In genomic region chr4:16537926-16538325, GRCh38 we compare ENCODE assay signal across 22 cellular contexts.
DNase-seq lines count a peak whose midpoint lies in the region; ATAC-seq and TF ChIP-seq lines count a peak whose summit lies in the region.
"Had no signal": no experiment of that assay in that cellular context is flagged by ENCODE, and none has a peak within 500 bp of the region (broad histone marks: within the 10 kb centered on the region; RNA-seq: fewer than 3 reads in every experiment).

No MANE protein-coding gene starts in this region.

- H3K36me3 Mint-ChIP-seq in endothelial cell (ENCODE audit: low read depth, unreplicated experiment) (peaks cover 53% of the 10 kb centered on the region), natural killer cell (no peaks in the 10 kb centered on the region)
- H3K36me3 Mint-ChIP-seq in activated CD8-positive, alpha-beta T cell treated with anti-CD3 and anti-CD28 coated beads, Interleukin-2, amount 10 ng/mL, durations not matched to agents 7 days and 5 days (ENCODE audit: low read depth), result no peaks in the 10 kb centered on the region

- no peaks in the 10 kb centered on the region for H3K9me3 Mint-ChIP-seq in endothelial cell (ENCODE audit: unreplicated experiment)
- no peaks in the 10 kb centered on the region for H3K9me3 Mint-ChIP-seq in activated CD8-positive, alpha-beta T cell treated with anti-CD3 and anti-CD28 coated beads, Interleukin-2, amount 10 ng/mL, durations not matched to agents 7 days and 5 days (ENCODE audit: insufficient read depth)
- peaks cover 0 to 3% of the 10 kb centered on the region in 2 donors for H3K9me3 Mint-ChIP-seq in natural killer cell
- H3K9me3 Mint-ChIP-seq: CD4-positive, alpha-beta T cell had no signal

- peak in 10 of 14 donors; percentile 2 to 68 (median 21) for DNase-seq in C1 segment of cervical spinal cord (lab: John Stamatoyannopoulos, UW)
- DNase-seq in endothelial cell (ENCODE audit: low spot score), result no peak
- DNase-seq in midbrain (lab: John Stamatoyannopoulos, UW), result peak; percentile 50
- peak; percentile 95 for DNase-seq in thyroid gland
- no peak for DNase-seq in activated CD8-positive, alpha-beta T cell treated with anti-CD3 and anti-CD28 coated beads, Interleukin-2, amount 10 ng/mL, durations not matched to agents 7 days and 5 days
- DNase-seq in kidney tubule cell (ENCODE audit: low spot score), result no peak
- DNase-seq in natural killer cell, result no peak
- DNase-seq: 8988T; BE2C; CD4-positive, alpha-beta T cell; DMS153; GDM1; KG1; NCI-H1417; NCI-H187; NCI-H2107; NCI-H226; NCI-H524; PC-3; SIG-M5 had no signal

- CTCF ChIA-PET in activated CD8-positive, alpha-beta T cell treated with anti-CD3 and anti-CD28 coated beads, Interleukin-2, amount 10 ng/mL, durations not matched to agents 7 days and 5 days (lab: Charles Lee), result no interaction called here

- WGBS in thyroid gland, 2 donors, result 13 to 55% methylated on average over 1 of the region's 1 CpG

- peak overlapping the region; percentile 35 for H3K4me3 Mint-ChIP-seq in endothelial cell (ENCODE audit: unreplicated experiment)
- no peak overlapping the region for H3K4me3 Mint-ChIP-seq in activated CD8-positive, alpha-beta T cell treated with anti-CD3 and anti-CD28 coated beads, Interleukin-2, amount 10 ng/mL, durations not matched to agents 7 days and 5 days
- no peak overlapping the region for H3K4me3 Mint-ChIP-seq in natural killer cell
- H3K4me3 Mint-ChIP-seq: CD4-positive, alpha-beta T cell had no signal

- H3K36me3 ChIP-seq in thyroid gland, result no peaks in the 10 kb centered on the region
- H3K36me3 ChIP-seq: BE2C had no signal

- no peak overlapping the region for H3K4me3 ChIP-seq in thyroid gland (replicated peaks in 1 of 3)

- no peak for TF ChIP-seq POLR2A in thyroid gland (IDR thresholded peaks at IDR 0.05)

- intact Hi-C loops in thyroid gland (cut with DNase I) (no loop called here), natural killer cell (cut with micrococcal nuclease) (no loop called here)

- TF ChIP-seq CTCF in endothelial cell (IDR thresholded peaks at IDR 0.05; ENCODE audit: unreplicated experiment) (no peak), thyroid gland (IDR thresholded peaks at IDR 0.05) (no peak), natural killer cell (IDR thresholded peaks at IDR 0.05) (no peak)

- H3K27me3 Mint-ChIP-seq in endothelial cell (ENCODE audit: unreplicated experiment), result peaks cover 6% of the 10 kb centered on the region
- H3K27me3 Mint-ChIP-seq in activated CD8-positive, alpha-beta T cell treated with anti-CD3 and anti-CD28 coated beads, Interleukin-2, amount 10 ng/mL, durations not matched to agents 7 days and 5 days (ENCODE audit: low read depth), result no peaks in the 10 kb centered on the region
- H3K27me3 Mint-ChIP-seq in natural killer cell (ENCODE audit: low read depth in 2 of 2), result no peaks in the 10 kb centered on the region
- H3K27me3 Mint-ChIP-seq: CD4-positive, alpha-beta T cell had no signal

- H3K27ac ChIP-seq in thyroid gland, result peak overlapping the region; percentile 4 to 74 (median 55)
- H3K27ac ChIP-seq: RWPE1 had no signal

- ATAC-seq in GM21515 (IDR thresholded peaks at IDR 0.05; ENCODE audit: unreplicated experiment) (no peak), natural killer cell (no peak)
- no peak for ATAC-seq in activated CD8-positive, alpha-beta T cell treated with anti-CD3 and anti-CD28 coated beads, Interleukin-2, amount 10 ng/mL, durations not matched to agents 7 days and 5 days
- ATAC-seq: PC-3 had no signal

- no peak overlapping the region for H3K27ac Mint-ChIP-seq in endothelial cell (ENCODE audit: unreplicated experiment)
- H3K27ac Mint-ChIP-seq in activated CD8-positive, alpha-beta T cell treated with anti-CD3 and anti-CD28 coated beads, Interleukin-2, amount 10 ng/mL, durations not matched to agents 7 days and 5 days, result no peak overlapping the region
- H3K27ac Mint-ChIP-seq in natural killer cell, result no peak overlapping the region
- H3K27ac Mint-ChIP-seq: CD4-positive, alpha-beta T cell had no signal

- H3K4me1 ChIP-seq in thyroid gland, result peaks cover 21 to 33% of the 10 kb centered on the region in 2 donors
- H3K4me1 ChIP-seq: BE2C had no signal

- no peaks in the 10 kb centered on the region for H3K27me3 ChIP-seq in thyroid gland
- H3K27me3 ChIP-seq: BE2C had no signal

- no peaks in the 10 kb centered on the region for H3K9me3 ChIP-seq in thyroid gland
- H3K9me3 ChIP-seq: BE2C had no signal

- POLR2A ChIA-PET in activated CD8-positive, alpha-beta T cell treated with anti-CD3 and anti-CD28 coated beads, Interleukin-2, amount 10 ng/mL, durations not matched to agents 7 days and 5 days (lab: Charles Lee), result interaction anchor here (0.7 kb wide), 1 partner anchor 193 kb away, joined by 3 read pairs; no protein-coding TSS in a partner anchor

- H3K4me1 Mint-ChIP-seq in endothelial cell (ENCODE audit: unreplicated experiment), result peaks cover 28% of the 10 kb centered on the region
- no peaks in the 10 kb centered on the region for H3K4me1 Mint-ChIP-seq in activated CD8-positive, alpha-beta T cell treated with anti-CD3 and anti-CD28 coated beads, Interleukin-2, amount 10 ng/mL, durations not matched to agents 7 days and 5 days (ENCODE audit: low read depth)
- H3K4me1 Mint-ChIP-seq in natural killer cell, result no peaks in the 10 kb centered on the region

Comparison
In these comparisons a context has a peak if more than half of its experiments do, and no peak if none do; other contexts are left out.
1. DNase-seq: peak in C1 segment of cervical spinal cord (10 of 14), midbrain (single experiment) and thyroid gland (2 of 2); none in endothelial cell (single experiment), activated CD8-positive, alpha-beta T cell treated with anti-CD3 and anti-CD28 coated beads, Interleukin-2, amount 10 ng/mL, durations not matched to agents 7 days and 5 days (single experiment), kidney tubule cell (single experiment) and natural killer cell (single experiment).